16 cellular contexts compared by ENCODE assay signal in genomic region chr2:3115301-3116042, GRCh38.
"Had no signal": no experiment of that assay in that cellular context is flagged by ENCODE, and none has a peak within 500 bp of the region (broad histone marks: within the 10 kb centered on the region; RNA-seq: fewer than 3 reads in every experiment).

No MANE protein-coding gene starts in this region.

- H3K36me3 ChIP-seq: neutrophil, sigmoid colon, tibial nerve, vagina had no signal

- H3K4me1 ChIP-seq: parathyroid adenoma, sigmoid colon, tibial nerve, vagina had no signal

- H3K27ac ChIP-seq: hepatocyte, neutrophil, parathyroid adenoma, sigmoid colon, tibial nerve, vagina had no signal

- DNase-seq: activated B cell treated with CpG ODN at 0.5 μM for 24 hours; activated CD4-positive, alpha-beta memory T cell treated with anti-CD3 and anti-CD28 coated beads, Interleukin-2, amount 10 ng/mL, durations not matched to agents 7 days and 5 days; activated CD4-positive, alpha-beta T cell treated with anti-CD3 and anti-CD28 coated beads for 48 hours; anterior cingulate cortex; effector memory CD8-positive, alpha-beta T cell; mesendoderm; naive thymus-derived CD8-positive, alpha-beta T cell; sigmoid colon; stimulated activated CD4-positive, alpha-beta T cell treated with anti-CD3 and anti-CD28 coated beads, Interleukin-4, amount 100 ng/mL, for 4 hours; stimulated activated naive CD4-positive, alpha-beta T cell; SW 1271 had no signal

- H3K4me3 ChIP-seq: hepatocyte, sigmoid colon, tibial nerve, vagina had no signal

- H3K27me3 ChIP-seq: hepatocyte, neutrophil, sigmoid colon, tibial nerve, vagina had no signal

- H3K9me3 ChIP-seq: neutrophil, sigmoid colon, tibial nerve, vagina had no signal
